31 cellular contexts compared by ENCODE assay signal in the genomic region with DNA sequence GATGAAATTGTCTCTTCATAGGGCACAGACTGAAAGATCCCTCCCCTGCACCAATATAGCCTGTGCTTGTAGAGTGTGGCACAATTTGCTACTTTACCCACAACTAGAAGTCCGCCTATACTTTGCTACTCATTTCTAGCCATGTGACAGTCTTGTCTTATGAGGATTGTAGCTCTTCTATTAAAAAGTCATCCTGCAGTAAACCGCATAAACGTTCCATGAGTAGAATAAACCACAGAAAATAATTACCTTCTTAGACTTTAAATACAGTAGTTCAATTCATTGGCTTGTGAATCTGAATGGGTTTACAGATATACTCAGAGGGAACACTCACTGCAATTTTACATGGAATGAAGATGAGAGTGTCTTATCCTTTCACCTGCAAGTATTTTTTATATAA. TPM values are rescaled to one million over a fixed set of nuclear protein-coding genes. Genes with fewer than 3 reads are reported as not detected.
"Had no signal": no experiment of that assay in that cellular context is flagged by ENCODE, and none has a peak within 500 bp of the region (broad histone marks: within the 10 kb centered on the region; RNA-seq: fewer than 3 reads in every experiment).

No MANE protein-coding gene starts in this region.

- H3K27ac ChIP-seq: left ventricle myocardium inferior, neural progenitor cell, ovary, right atrium auricular region, right lobe of liver, tibial nerve, uterus had no signal

- H3K4me2 ChIP-seq: neural progenitor cell, smooth muscle cell had no signal

- H3K9me3 ChIP-seq: left ventricle myocardium inferior, ovary, right atrium auricular region, right lobe of liver, tibial nerve, uterus had no signal

- H3K4me1 ChIP-seq: left ventricle myocardium inferior, neural progenitor cell, right atrium auricular region, right lobe of liver, uterus had no signal

- H3K36me3 ChIP-seq: left ventricle myocardium inferior, neural progenitor cell, ovary, right atrium auricular region, right lobe of liver, tibial nerve, uterus had no signal

- H3K9ac ChIP-seq: neural progenitor cell had no signal

- H2AFZ ChIP-seq: neural progenitor cell had no signal

- H3K4me3 ChIP-seq: left ventricle myocardium inferior, lung, neural progenitor cell, ovary, right atrium auricular region, right lobe of liver, smooth muscle cell, tibial nerve, uterus had no signal

- DNase-seq: immature natural killer cell; kidney; left ventricle myocardium inferior; mesendoderm; naive B cell; natural killer cell; nephron progenitor cell; ovary; right lobe of liver; stimulated activated CD4-positive, alpha-beta T cell treated with anti-CD3 and anti-CD28 coated beads, Interleukin-1b, Interleukin-23, amount 100 ng/mL, for 48 hours; stimulated activated CD4-positive, alpha-beta T cell treated with anti-CD3 and anti-CD28 coated beads, Interleukin-2, amount 100 ng/mL, for 48 hours; stimulated activated CD4-positive, alpha-beta T cell treated with anti-CD3 and anti-CD28 coated beads, Interleukin-4, amount 100 ng/mL, for 4 hours; stimulated activated CD8-positive, alpha-beta memory T cell treated with anti-CD3 and anti-CD28 coated beads, Interleukin-4, amount 100 ng/mL, for 48 hours; stimulated activated naive CD4-positive, alpha-beta T cell treated with Interleukin-2 at 50 U/mL for 16 hours; stimulated activated naive CD8-positive, alpha-beta T cell treated with anti-CD3 and anti-CD28 coated beads, Interleukin-15, amount 100 ng/mL, for 72 hours; substantia nigra; uterus had no signal

- H3K27me3 ChIP-seq: ovary, right lobe of liver had no signal

RNA-seq across cellular contexts. Expression of a gene that starts 4.4 kb away (rescaled TPM):
- total RNA-seq: kidney, left ventricle myocardium inferior, mesothelial cell of epicardium, mononuclear cell, natural killer cell, omental fat pad, ovary, progenitor cell of endocrine pancreas, pulmonary artery endothelial cell, renal cortical epithelial cell, right atrium auricular region, right lobe of liver, skeletal muscle tissue, tibial nerve, uterus had no signal
- polyA plus RNA-seq: immature natural killer cell, ovary had no signal

RNA-seq across cellular contexts. Expression of a gene that starts 6.0 kb away (rescaled TPM):
- total RNA-seq: kidney, left ventricle myocardium inferior, lung, mesothelial cell of epicardium, mononuclear cell, natural killer cell, omental fat pad, ovary, progenitor cell of endocrine pancreas, pulmonary artery endothelial cell, renal cortical epithelial cell, right atrium auricular region, right lobe of liver, skeletal muscle tissue, smooth muscle cell, temporal lobe, tibial nerve, ureter, uterus had no signal
- polyA plus RNA-seq: immature natural killer cell, lung, ovary, smooth muscle cell had no signal

RNA-seq across cellular contexts. Expression of a gene that starts 21.8 kb away (rescaled TPM):
- total RNA-seq: kidney, left ventricle myocardium inferior, lung, mesothelial cell of epicardium, mononuclear cell, natural killer cell, omental fat pad, ovary, progenitor cell of endocrine pancreas, pulmonary artery endothelial cell, renal cortical epithelial cell, right atrium auricular region, right lobe of liver, skeletal muscle tissue, smooth muscle cell, tibial nerve, ureter, uterus had no signal
- polyA plus RNA-seq: immature natural killer cell, lung, ovary, smooth muscle cell had no signal

RNA-seq across cellular contexts. Expression of a gene that starts 22.8 kb away (rescaled TPM):
- total RNA-seq: kidney, left ventricle myocardium inferior, lung, mesothelial cell of epicardium, mononuclear cell, natural killer cell, omental fat pad, ovary, progenitor cell of endocrine pancreas, pulmonary artery endothelial cell, renal cortical epithelial cell, right atrium auricular region, right lobe of liver, skeletal muscle tissue, smooth muscle cell, ureter, uterus had no signal
- polyA plus RNA-seq: immature natural killer cell, lung, ovary, smooth muscle cell had no signal
